ENCODE assay signal across 8 cellular contexts in genomic region chr15:99424978-99425665, GRCh38.
DNase-seq lines count a peak whose midpoint lies in the region; ATAC-seq and TF ChIP-seq lines count a peak whose summit lies in the region.

No MANE protein-coding gene starts in this region.

- H3K27ac ChIP-seq in skeletal muscle tissue (ENCODE audit: low read depth, low read length), result peak overlapping the region; percentile 56
- no peak overlapping the region for H3K27ac ChIP-seq in neural progenitor cell

- H3K27me3 ChIP-seq in MG63, result no peaks in the 10 kb centered on the region
- no peaks in the 10 kb centered on the region for H3K27me3 ChIP-seq in skeletal muscle tissue (ENCODE audit: control insufficient read depth in 3 of 3, insufficient read depth in 3 of 3, low read length in 3 of 3)
- no peaks in the 10 kb centered on the region for H3K27me3 ChIP-seq in neural progenitor cell

- H3K9ac ChIP-seq in skeletal muscle tissue (ENCODE audit: low read depth in 1 of 3, low read length in 3 of 3), result peak overlapping the region in 2 of 3 donors; percentile 57 to 66
- H3K9ac ChIP-seq in neural progenitor cell, result no peak overlapping the region

- DNase-seq in AG20443 (ENCODE audit: low spot score), result peak; percentile 77
- peak; percentile 88 for DNase-seq in MG63
- DNase-seq in activated T-helper 1 cell treated with Interleukin-2 at 50 U/mL for 16 hours (ENCODE audit: low read depth), result peak; percentile 28
- DNase-seq in globus pallidus (ENCODE audit: low spot score), result peak; percentile 22
- no peak for DNase-seq in neural progenitor cell (ENCODE audit: low spot score)

- no peak overlapping the region for H3K27ac Mint-ChIP-seq in neural progenitor cell

- H3K4me2 ChIP-seq in neural progenitor cell, result no peak overlapping the region

- H3K4me1 ChIP-seq in skeletal muscle tissue (ENCODE audit: control insufficient read depth in 3 of 3, insufficient read depth in 3 of 3, low read length in 3 of 3) (peaks cover 8 to 21% (median 20%) of the 10 kb centered on the region in 3 donors), neural progenitor cell (peaks cover 10% of the 10 kb centered on the region)

- H3K36me3 Mint-ChIP-seq in neural progenitor cell, result no peaks in the 10 kb centered on the region

- H3K9me3 ChIP-seq in MG63, result no peaks in the 10 kb centered on the region
- no peaks in the 10 kb centered on the region for H3K9me3 ChIP-seq in skeletal muscle tissue (ENCODE audit: control insufficient read depth in 3 of 3, low read length in 3 of 3)
- no peaks in the 10 kb centered on the region for H3K9me3 ChIP-seq in neural progenitor cell (ENCODE audit: low read depth)

- ATAC-seq in GM21528 (IDR thresholded peaks at IDR 0.05; ENCODE audit: low FRiP score, unreplicated experiment), result peak; percentile 75
- ATAC-seq in GM21367 (IDR thresholded peaks at IDR 0.05; ENCODE audit: unreplicated experiment), result no peak

- H3K9me3 Mint-ChIP-seq in neural progenitor cell, result peaks cover 4% of the 10 kb centered on the region

- peaks cover 22% of the 10 kb centered on the region for H3K4me1 Mint-ChIP-seq in neural progenitor cell

- H3K36me3 ChIP-seq in MG63, result no peaks in the 10 kb centered on the region
- no peaks in the 10 kb centered on the region for H3K36me3 ChIP-seq in skeletal muscle tissue (ENCODE audit: control insufficient read depth in 3 of 3, insufficient read depth in 3 of 3, low read length in 3 of 3)
- no peaks in the 10 kb centered on the region for H3K36me3 ChIP-seq in neural progenitor cell

- no peak overlapping the region for H3K4me3 ChIP-seq in MG63
- H3K4me3 ChIP-seq in skeletal muscle tissue (ENCODE audit: low read length in 3 of 3), result no peak overlapping the region
- H3K4me3 ChIP-seq in neural progenitor cell, result no peak overlapping the region

- H4K20me1 ChIP-seq in neural progenitor cell (ENCODE audit: low read depth), result no peaks in the 10 kb centered on the region

- H3K4me3 Mint-ChIP-seq in neural progenitor cell, result no peak overlapping the region

- peaks cover 8% of the 10 kb centered on the region for H3K27me3 Mint-ChIP-seq in neural progenitor cell (ENCODE audit: insufficient read depth, low read depth)

- H2AFZ ChIP-seq in neural progenitor cell (replicated peaks), result no peak overlapping the region

- no peak for TF ChIP-seq CTCF in neural progenitor cell (IDR thresholded peaks at IDR 0.05)

- H3K79me2 ChIP-seq in neural progenitor cell (ENCODE audit: low read depth), result no peaks in the 10 kb centered on the region

- H3F3A ChIP-seq in neural progenitor cell (ENCODE audit: low read depth), result no peaks in the 10 kb centered on the region
